In genomic region chr6:83914953-83915352, GRCh38 we compare ENCODE assay signal across 1 cellular context.
TF ChIP-seq lines count a peak whose summit lies in the region.

No MANE protein-coding gene starts in this region.

TF ChIP-seq in K562, 482 proteins besides CTCF, POLR2A, EP300 and RAD21 (continued from another document):
- no peak for TF ChIP-seq JUN (IDR thresholded peaks at IDR 0.05; ENCODE audit: borderline replicate concordance, low read depth, low read length)
- TF ChIP-seq JUN (CRISPR knock-in tag; IDR thresholded peaks at IDR 0.05; ENCODE audit: borderline replicate concordance), result no peak
